11 cellular contexts compared by ENCODE assay signal in genomic region chr3:184015381-184016019, GRCh38. TPM values are rescaled to one million over a fixed set of nuclear protein-coding genes. Genes with fewer than 3 reads are reported as not detected.
DNase-seq lines count a peak whose midpoint lies in the region; ATAC-seq and TF ChIP-seq lines count a peak whose summit lies in the region.
"Had no signal": no experiment of that assay in that cellular context is flagged by ENCODE, and none has a peak within 500 bp of the region (broad histone marks: within the 10 kb centered on the region; RNA-seq: fewer than 3 reads in every experiment).

No MANE protein-coding gene starts in this region.

- H3K9me3 Mint-ChIP-seq in CD4-positive, CD25-positive, alpha-beta regulatory T cell, result peaks cover 0 to 1% (median 0%) of the 10 kb centered on the region in 7 donors

- H3K4me1 Mint-ChIP-seq in CD4-positive, CD25-positive, alpha-beta regulatory T cell, result peaks cover 4 to 32% (median 24%) of the 10 kb centered on the region in 4 donors

- no peak for DNase-seq in CD4-positive, CD25-positive, alpha-beta regulatory T cell
- DNase-seq in NCI-H1694 treated with DMSO at 0.1 percent for 48 hours (lab: John Stamatoyannopoulos, UW) (peak; percentile 62), WERI-Rb-1 (peak; percentile 88), left colon (peak; percentile 24 to 46), Ammon's horn (ENCODE audit: low spot score) (no peak), HK-2 (ENCODE audit: unreplicated experiment) (no peak), NCI-H345 treated with DMSO at 0.1 percent for 48 hours (lab: John Stamatoyannopoulos, UW; ENCODE audit: unreplicated experiment) (no peak)
- DNase-seq: foreskin fibroblast had no signal

- no peaks in the 10 kb centered on the region for H3K9me3 ChIP-seq in CD4-positive, CD25-positive, alpha-beta regulatory T cell (ENCODE audit: control insufficient read depth in 2 of 2, low read length in 2 of 2)
- H3K9me3 ChIP-seq in WERI-Rb-1 (ENCODE audit: severe bottlenecking), result no peaks in the 10 kb centered on the region

- H3K4me1 ChIP-seq in CD4-positive, CD25-positive, alpha-beta regulatory T cell (ENCODE audit: control insufficient read depth, insufficient read depth, low read length, poor library complexity, severe bottlenecking), result peaks cover 16% of the 10 kb centered on the region

- peaks cover 3% of the 10 kb centered on the region for H3K27me3 ChIP-seq in CD4-positive, CD25-positive, alpha-beta regulatory T cell (ENCODE audit: control insufficient read depth, insufficient read depth, low read length)
- H3K27me3 ChIP-seq in WERI-Rb-1 (ENCODE audit: insufficient read depth, low read depth, severe bottlenecking), result no peaks in the 10 kb centered on the region

- H3K36me3 ChIP-seq in CD4-positive, CD25-positive, alpha-beta regulatory T cell (ENCODE audit: control insufficient read depth, insufficient read depth, low read length), result peaks cover 7% of the 10 kb centered on the region
- peaks cover 21% of the 10 kb centered on the region for H3K36me3 ChIP-seq in WERI-Rb-1

- H3K27ac ChIP-seq in CD4-positive, CD25-positive, alpha-beta regulatory T cell (ENCODE audit: insufficient read depth, low read length, poor library complexity, severe bottlenecking), result no peak overlapping the region
- H3K27ac ChIP-seq in WERI-Rb-1, result peak overlapping the region; percentile 60
- H3K27ac ChIP-seq: RWPE1 had no signal

- H3K36me3 Mint-ChIP-seq in CD4-positive, CD25-positive, alpha-beta regulatory T cell, result peaks cover 18% of the 10 kb centered on the region

- no peak overlapping the region for H3K27ac Mint-ChIP-seq in CD4-positive, CD25-positive, alpha-beta regulatory T cell

- ATAC-seq in CD4-positive, CD25-positive, alpha-beta regulatory T cell (ENCODE audit: low read depth in 2 of 2), result no peak
- ATAC-seq in left colon (peak; percentile 47), HG02870 (IDR thresholded peaks at IDR 0.05; ENCODE audit: unreplicated experiment) (no peak)

- no peak for TF ChIP-seq CTCF in WERI-Rb-1 (IDR thresholded peaks at IDR 0.05; ENCODE audit: low read depth, low read length)

- peaks cover 22% of the 10 kb centered on the region for H3K27me3 Mint-ChIP-seq in CD4-positive, CD25-positive, alpha-beta regulatory T cell

- no peak overlapping the region for H3K4me3 ChIP-seq in CD4-positive, CD25-positive, alpha-beta regulatory T cell (ENCODE audit: low read depth, low read length)
- peak overlapping the region; percentile 29; the same call in 1 of the 2 replicates for H3K4me3 ChIP-seq in WERI-Rb-1 (ENCODE audit: low read depth, low read length)

- H3K4me3 Mint-ChIP-seq in CD4-positive, CD25-positive, alpha-beta regulatory T cell, result peak overlapping the region; percentile 53 to 100 (median 97)

- intact Hi-C loops in left colon (cut with DNase I, micrococcal nuclease), result loop anchor here in 1 of 2 donors (10.0 kb wide), 1 partner anchor 121 kb away; no protein-coding TSS in a partner anchor

RNA-seq across cellular contexts. Expression of gene ABCC5, which starts 2.2 kb away (rescaled TPM):
- 27.1 TPM for total RNA-seq in CD4-positive, CD25-positive, alpha-beta regulatory T cell
- 10 to 100 TPM; 12.4 to 16.6 (median 13.5) TPM for polyA plus RNA-seq in CD4-positive, CD25-positive, alpha-beta regulatory T cell
- total RNA-seq in left colon, result 10 to 100 TPM; 46.6 to 47.6 TPM

RNA-seq across cellular contexts. Expression of gene HTR3D, which starts 16.0 kb away (rescaled TPM):
- total RNA-seq in CD4-positive, CD25-positive, alpha-beta regulatory T cell, result not detected
- polyA plus RNA-seq in CD4-positive, CD25-positive, alpha-beta regulatory T cell, result not detected
- not detected for total RNA-seq in left colon
- total RNA-seq: pulmonary artery endothelial cell had no signal

RNA-seq across cellular contexts. Expression of gene HTR3C, which starts 37.3 kb away (rescaled TPM):
- total RNA-seq in CD4-positive, CD25-positive, alpha-beta regulatory T cell, result not detected
- not detected for polyA plus RNA-seq in CD4-positive, CD25-positive, alpha-beta regulatory T cell
- not detected for total RNA-seq in left colon
- total RNA-seq: pulmonary artery endothelial cell had no signal

Comparison
In these comparisons a context has a peak if more than half of its experiments do, and no peak if none do; other contexts are left out.
1. DNase-seq: peak in NCI-H1694 treated with DMSO at 0.1 percent for 48 hours (single experiment), WERI-Rb-1 (single experiment) and left colon (2 of 2); none in CD4-positive, CD25-positive, alpha-beta regulatory T cell (0 of 3), Ammon's horn (single experiment), HK-2 (single experiment) and NCI-H345 treated with DMSO at 0.1 percent for 48 hours (single experiment).